In genomic region chr12:109611223-109611622, GRCh38 we compare ENCODE assay signal across 25 cellular contexts.
"Had no signal": no experiment of that assay in that cellular context is flagged by ENCODE, and none has a peak within 500 bp of the region (broad histone marks: within the 10 kb centered on the region; RNA-seq: fewer than 3 reads in every experiment).

No MANE protein-coding gene starts in this region.

- H3K4me3 ChIP-seq: gastrocnemius medialis, lung, right lobe of liver, smooth muscle cell, thoracic aorta, tibial nerve, upper lobe of right lung, uterus had no signal

- H3K27ac ChIP-seq: epithelial cell of prostate, gastrocnemius medialis, neutrophil, parathyroid adenoma, right lobe of liver, thoracic aorta, tibial nerve, upper lobe of right lung, uterus had no signal

- H3K27me3 ChIP-seq: right lobe of liver had no signal

- H3K79me2 ChIP-seq: parathyroid adenoma had no signal

- H3K9me3 ChIP-seq: gastrocnemius medialis, neutrophil, right lobe of liver, thoracic aorta, tibial nerve, upper lobe of right lung, uterus had no signal

- H3K4me1 ChIP-seq: upper lobe of right lung, uterus had no signal

- H3K4me2 ChIP-seq: smooth muscle cell had no signal

- ATAC-seq: esophagus mucosa; gastrocnemius medialis; naive thymus-derived CD8-positive, alpha-beta T cell; right lobe of liver; upper lobe of right lung had no signal

- H2AFZ ChIP-seq: parathyroid adenoma had no signal

- H3K36me3 ChIP-seq: gastrocnemius medialis, neutrophil, right lobe of liver, thoracic aorta, tibial nerve, upper lobe of right lung, uterus had no signal

- DNase-seq: effector CD8-positive, alpha-beta T cell; endodermal cell; foreskin fibroblast; gastrocnemius medialis; head of caudate nucleus; mesenchymal stem cell; naive thymus-derived CD8-positive, alpha-beta T cell; nephron progenitor cell; right lobe of liver; stimulated activated CD4-positive, alpha-beta T cell treated with anti-CD3 and anti-CD28 coated beads, Interleukin-12 subunit alpha, Interleukin-12 subunit beta, amount 100 ng/mL, for 4 hours; stimulated activated CD4-positive, alpha-beta T cell treated with anti-CD3 and anti-CD28 coated beads, Interleukin-1b, Interleukin-23, amount 100 ng/mL, for 48 hours; stimulated activated CD4-positive, alpha-beta T cell treated with anti-CD3 and anti-CD28 coated beads, Interleukin-4, amount 100 ng/mL, for 1 hour; stimulated activated CD8-positive, alpha-beta memory T cell treated with anti-CD3 and anti-CD28 coated beads, Interleukin-4, amount 100 ng/mL, for 48 hours; stimulated activated naive CD4-positive, alpha-beta T cell; substantia nigra; upper lobe of right lung; uterus had no signal
